Comparison of ENCODE assay signal across 1 cellular context in the genomic region with DNA sequence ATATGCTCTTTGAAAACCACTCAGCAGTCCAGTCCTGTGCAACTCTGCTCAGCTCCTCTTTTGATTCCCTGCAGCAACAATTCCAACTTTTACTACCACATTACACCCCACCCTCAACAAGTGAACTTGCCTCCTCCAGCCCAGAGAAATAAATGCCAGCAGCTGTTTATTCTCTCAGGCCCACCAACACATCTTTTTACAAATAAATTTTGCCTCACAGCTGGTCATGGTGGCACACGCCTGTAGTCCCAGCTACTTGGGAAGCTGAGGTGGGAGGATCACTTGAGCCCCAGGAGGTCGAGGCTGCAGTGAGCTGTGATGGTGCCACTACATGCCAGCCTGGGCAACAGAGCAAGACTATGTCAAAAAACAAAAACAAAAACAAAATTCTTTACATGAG.
TF ChIP-seq lines count a peak whose summit lies in the region.

No MANE protein-coding gene starts in this region.

TF ChIP-seq in HepG2, 621 proteins besides CTCF, POLR2A, EP300 and RAD21:
- TF ChIP-seq SOX13 (IDR thresholded peaks at IDR 0.05) (no peak), SOX13 (CRISPR knock-in tag; conservative IDR thresholded peaks at IDR 0.05 in 1 of 2, IDR thresholded peaks at IDR 0.05 in 1 of 2) (no peak), ZBTB21 (CRISPR knock-in tag; IDR thresholded peaks at IDR 0.05) (no peak), RARA (CRISPR knock-in tag; IDR thresholded peaks at IDR 0.05) (no peak), ZNF768 (CRISPR knock-in tag; IDR thresholded peaks at IDR 0.05) (no peak), KAT7 (CRISPR knock-in tag; IDR thresholded peaks at IDR 0.05; ENCODE audit: borderline replicate concordance) (no peak), CBX5 (CRISPR knock-in tag; IDR thresholded peaks at IDR 0.05; ENCODE audit: borderline replicate concordance) (no peak), TGIF2 (CRISPR knock-in tag; IDR thresholded peaks at IDR 0.05) (no peak), HNF1B (CRISPR knock-in tag; IDR thresholded peaks at IDR 0.05) (peak; percentile 23; the same call in 1 of the 2 replicates), SAP130 (CRISPR knock-in tag; IDR thresholded peaks at IDR 0.05; ENCODE audit: low read depth) (no peak), ZBED4 (CRISPR knock-in tag; IDR thresholded peaks at IDR 0.05; ENCODE audit: borderline replicate concordance) (no peak), ZUFSP (CRISPR knock-in tag; IDR thresholded peaks at IDR 0.05; ENCODE audit: borderline replicate concordance) (0 out of 2 replicates have a peak, but pooled peaks have one; percentile 46), ZNF770 (CRISPR knock-in tag; IDR thresholded peaks at IDR 0.05) (no peak), ZNF543 (CRISPR knock-in tag; IDR thresholded peaks at IDR 0.05) (no peak), ZNF451 (CRISPR knock-in tag; IDR thresholded peaks at IDR 0.05) (no peak), ZNF790 (CRISPR knock-in tag; IDR thresholded peaks at IDR 0.05; ENCODE audit: borderline replicate concordance) (peak; percentile 49; the same call in 1 of the 2 replicates), TMF1 (CRISPR knock-in tag; IDR thresholded peaks at IDR 0.05; ENCODE audit: low read depth) (no peak), FOXO4 (CRISPR knock-in tag; conservative IDR thresholded peaks at IDR 0.05) (0 out of 2 replicates have a peak, but pooled peaks have one; percentile 76), MIER3 (CRISPR knock-in tag; IDR thresholded peaks at IDR 0.05; ENCODE audit: borderline replicate concordance) (no peak)
- TF ChIP-seq, protein P1, sequence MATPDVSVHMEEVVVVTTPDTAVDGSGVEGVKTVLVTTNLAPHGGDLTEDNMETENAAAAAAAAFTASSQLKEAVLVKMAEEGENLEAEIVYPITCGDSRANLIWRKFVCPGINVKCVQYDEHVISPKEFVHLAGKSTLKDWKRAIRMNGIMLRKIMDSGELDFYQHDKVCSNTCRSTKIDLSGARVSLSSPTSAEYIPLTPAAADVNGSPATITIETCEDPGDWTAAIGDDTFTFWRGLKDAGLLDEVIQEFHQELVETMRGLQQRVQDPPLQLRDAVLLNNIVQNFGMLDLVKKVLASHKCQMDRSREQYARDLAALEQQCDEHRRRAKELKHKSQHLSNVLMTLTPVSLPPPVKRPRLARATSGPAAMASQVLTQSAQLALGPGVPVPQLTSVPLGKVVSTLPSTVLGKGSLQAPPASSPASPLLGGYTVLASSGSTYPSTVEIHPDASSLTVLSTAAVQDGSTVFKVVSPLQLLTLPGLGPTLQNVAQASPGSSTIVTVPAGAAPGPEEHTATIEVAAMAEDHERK (CRISPR knock-in tag; IDR thresholded peaks at IDR 0.05; ENCODE audit: low read depth): no peak
- TF ChIP-seq, protein P2, sequence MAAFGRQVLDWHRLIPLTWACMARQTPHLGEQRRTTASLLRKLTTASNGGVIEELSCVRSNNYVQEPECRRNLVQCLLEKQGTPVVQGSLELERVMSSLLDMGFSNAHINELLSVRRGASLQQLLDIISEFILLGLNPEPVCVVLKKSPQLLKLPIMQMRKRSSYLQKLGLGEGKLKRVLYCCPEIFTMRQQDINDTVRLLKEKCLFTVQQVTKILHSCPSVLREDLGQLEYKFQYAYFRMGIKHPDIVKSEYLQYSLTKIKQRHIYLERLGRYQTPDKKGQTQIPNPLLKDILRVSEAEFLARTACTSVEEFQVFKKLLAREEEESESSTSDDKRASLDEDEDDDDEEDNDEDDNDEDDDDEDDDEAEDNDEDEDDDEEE (CRISPR knock-in tag; IDR thresholded peaks at IDR 0.05): peak; percentile 63; the same call in 1 of the 2 replicates
- TF ChIP-seq, protein P3, sequence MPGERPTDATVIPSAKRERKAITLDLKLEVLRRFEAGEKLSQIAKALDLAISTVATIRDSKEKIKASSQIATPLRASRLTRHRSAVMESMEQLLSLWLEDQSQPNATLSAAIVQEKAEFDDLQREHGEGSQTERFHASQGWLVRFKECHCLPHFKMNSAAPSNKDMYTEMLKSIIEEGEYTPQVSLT (CRISPR knock-in tag; IDR thresholded peaks at IDR 0.05; ENCODE audit: borderline replicate concordance, low read depth): no peak
